2 cellular contexts compared by ENCODE assay signal in genomic region chr11:94796863-94797262, GRCh38.
A peak's percentile ranks its signal among the peaks of the same experiment; 100 is the strongest.
TF ChIP-seq lines count a peak whose summit lies in the region.

No MANE protein-coding gene starts in this region.

TF ChIP-seq in liver, 16 proteins besides CTCF, POLR2A, EP300 and RAD21:
- no peak for TF ChIP-seq NR2F2 (IDR thresholded peaks at IDR 0.05)
- TF ChIP-seq JUND (IDR thresholded peaks at IDR 0.05): peak in 1 of 2 donors; percentile 50
TF ChIP-seq in liver: peak in this region for 1.

TF ChIP-seq in HepG2, 621 proteins besides CTCF, POLR2A, EP300 and RAD21:
- no peak for TF ChIP-seq PHF20 (CRISPR knock-in tag; IDR thresholded peaks at IDR 0.05)
- no peak for TF ChIP-seq PRPF4 (IDR thresholded peaks at IDR 0.05; ENCODE audit: low read depth, low read length, poor library complexity, severe bottlenecking)
